8 cellular contexts compared by ENCODE assay signal in genomic region chr19:3403489-3404323, GRCh38. TPM values are rescaled to one million over a fixed set of nuclear protein-coding genes. Genes with fewer than 3 reads are reported as not detected.
DNase-seq lines count a peak whose midpoint lies in the region; ATAC-seq lines count a peak whose summit lies in the region.

No MANE protein-coding gene starts in this region.

- peak overlapping the region; percentile 70 for H3K27ac ChIP-seq in thymus (ENCODE audit: low read depth)

- H3K36me3 ChIP-seq in endocrine pancreas (ENCODE audit: control insufficient read depth, insufficient read depth, low read length): no peaks in the 10 kb centered on the region
- H3K36me3 ChIP-seq in thymus (ENCODE audit: control insufficient read depth, insufficient read depth): peaks cover 11% of the 10 kb centered on the region

- peak overlapping the region; percentile 63 for H3K9ac ChIP-seq in endocrine pancreas (ENCODE audit: control insufficient read depth, insufficient read depth, low read length)

- DNase-seq in MV-4-11 (lab: John Stamatoyannopoulos, UW): peak; percentile 16
- peak; percentile 85 to 92 for DNase-seq in lung microvascular endothelial cell (ENCODE audit: low read depth in 2 of 2)
- DNase-seq in NCI-H82 (lab: John Stamatoyannopoulos, UW): no peak

- H3K27me3 ChIP-seq in endocrine pancreas (ENCODE audit: control insufficient read depth, insufficient read depth, low read length): no peaks in the 10 kb centered on the region
- H3K27me3 ChIP-seq in thymus (ENCODE audit: control insufficient read depth, insufficient read depth): no peaks in the 10 kb centered on the region

- ATAC-seq in GM18873 (IDR thresholded peaks at IDR 0.05; ENCODE audit: low FRiP score, unreplicated experiment) (no peak), GM19035 (IDR thresholded peaks at IDR 0.05; ENCODE audit: unreplicated experiment) (no peak), HG03097 (IDR thresholded peaks at IDR 0.05; ENCODE audit: low FRiP score, unreplicated experiment) (no peak)

- WGBS in thymus: 72% methylated on average over 49 of the region's 49 CpGs

- H3K4me1 ChIP-seq in endocrine pancreas (ENCODE audit: control insufficient read depth, insufficient read depth, low read length) (peaks cover 3% of the 10 kb centered on the region), thymus (ENCODE audit: control insufficient read depth, insufficient read depth, low read length) (no peaks in the 10 kb centered on the region)

- H3K4me3 ChIP-seq in endocrine pancreas (ENCODE audit: control insufficient read depth, insufficient read depth, low read length): no peak overlapping the region
- no peak overlapping the region for H3K4me3 ChIP-seq in thymus (ENCODE audit: low read length)

- H3K9me3 ChIP-seq in endocrine pancreas (ENCODE audit: control insufficient read depth, low read length) (no peaks in the 10 kb centered on the region), thymus (ENCODE audit: control insufficient read depth) (no peaks in the 10 kb centered on the region)

RNA-seq across cellular contexts. Expression of gene NFIC, which starts 37.3 kb away (rescaled TPM):
- total RNA-seq in lung microvascular endothelial cell: 9.4 and 11.7 TPM in 2 replicates
- 17.0 TPM for polyA plus RNA-seq in thymus
